In the genomic region with DNA sequence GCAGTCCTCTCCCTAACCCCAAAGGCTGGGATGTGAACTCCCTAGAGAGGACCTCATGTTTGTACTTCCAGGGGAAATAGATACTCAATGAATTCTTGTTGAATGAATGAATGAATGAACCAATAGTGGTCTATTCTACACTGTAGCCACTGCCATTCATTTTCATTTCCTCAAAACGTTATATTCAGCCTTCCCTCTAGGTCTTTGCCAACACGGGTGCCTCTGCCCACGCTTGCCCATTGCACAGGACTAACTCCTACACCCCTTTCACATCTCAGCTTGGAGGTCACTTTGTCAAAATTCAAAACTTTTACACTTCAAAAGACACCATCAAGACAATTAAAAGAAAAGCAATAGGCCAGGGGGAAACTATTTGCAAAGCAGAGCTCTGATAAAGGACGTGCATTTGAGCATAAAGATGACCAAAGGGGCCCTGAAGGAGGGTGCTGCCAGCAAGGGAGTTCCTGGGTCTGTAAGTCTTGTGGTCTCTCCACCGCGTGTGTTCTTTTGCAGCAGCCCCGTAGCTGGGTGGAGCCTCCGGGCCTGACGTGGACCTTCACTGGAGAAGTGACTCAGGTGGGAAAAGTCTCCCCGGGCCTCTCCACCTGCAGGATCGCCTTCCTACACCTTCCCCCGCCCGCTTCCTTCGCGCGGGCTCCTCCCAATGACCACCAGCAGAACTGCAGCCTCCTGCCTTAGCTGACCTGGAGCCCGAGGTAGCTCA, we compare ENCODE assay signal across 8 cellular contexts. TPM values are rescaled to one million over a fixed set of nuclear protein-coding genes. Genes with fewer than 3 reads are reported as not detected.
A peak's percentile ranks its signal among the peaks of the same experiment; 100 is the strongest.
DNase-seq lines count a peak whose midpoint lies in the region; ATAC-seq, FAIRE-seq and TF ChIP-seq lines count a peak whose summit lies in the region.

No MANE protein-coding gene starts in this region.

- FAIRE-seq in bronchial epithelial cell (lab: Jason Lieb, UNC) = no peak

- intact Hi-C loops in OCI-LY7 (cut with micrococcal nuclease; ENCODE audit: unreplicated experiment) (loop anchor here (1.0 kb wide), 1 partner anchor 61 kb away; no protein-coding TSS in a partner anchor), sciatic nerve (cut with DNase I) (no loop called here)

- H3K9me3 ChIP-seq in OCI-LY7 (ENCODE audit: low read length) = no peaks in the 10 kb centered on the region

- H4K20me1 ChIP-seq in OCI-LY7 (ENCODE audit: insufficient read depth, low read length) = no peaks in the 10 kb centered on the region

- TF ChIP-seq CTCF in C4-2B (conservative IDR thresholded peaks at IDR 0.05) (peak; percentile 91), OCI-LY7 (conservative IDR thresholded peaks at IDR 0.05; ENCODE audit: low read length) (peak; percentile 85), bronchial epithelial cell (IDR thresholded peaks at IDR 0.05; ENCODE audit: insufficient read depth, low read length, severe bottlenecking) (peak; percentile 94)

- peaks cover 2% of the 10 kb centered on the region for H3K27me3 ChIP-seq in bronchial epithelial cell (ENCODE audit: control insufficient read depth, insufficient read depth, low read length)

- H3K4me1 ChIP-seq in OCI-LY7 (ENCODE audit: insufficient read depth, low read length, poor library complexity, severe bottlenecking) = peaks cover 7% of the 10 kb centered on the region

- DNase-seq in HuH-7.5 (ENCODE audit: low spot score) = peak; percentile 69
- DNase-seq in OCI-LY7 (ENCODE audit: low spot score) = peak; percentile 67
- DNase-seq in bronchial epithelial cell (ENCODE audit: low read depth) = peak; percentile 64
- DNase-seq in mucosa of gallbladder (ENCODE audit: low spot score) = peak; percentile 14
- no peak for DNase-seq in sciatic nerve (ENCODE audit: low spot score)

- POLR2A ChIA-PET in OCI-LY7 (lab: Charles Lee) = interaction anchor here (0.6 to 2.0 kb wide), 5 partner anchors 20 to 357 kb away, joined by 3 to 5 read pairs (median 4); partner anchors contain the start of gene TMEM63C

- no peak overlapping the region for H2AFZ ChIP-seq in OCI-LY7 (ENCODE audit: low read length)

- H3K36me3 ChIP-seq in OCI-LY7 (ENCODE audit: insufficient read depth, low read length) (no peaks in the 10 kb centered on the region), bronchial epithelial cell (ENCODE audit: control insufficient read depth, insufficient read depth, low read length) (no peaks in the 10 kb centered on the region)

- H3K9me2 ChIP-seq in OCI-LY7 (ENCODE audit: insufficient read depth, low read length) = no peaks in the 10 kb centered on the region

- CTCF ChIA-PET in OCI-LY7 (lab: Charles Lee; ENCODE audit: unreplicated experiment) = interaction anchor here (0.6 to 1.7 kb wide), 5 partner anchors 10 to 362 kb away, joined by 3 to 6 read pairs (median 3); no protein-coding TSS in a partner anchor

- no peaks in the 10 kb centered on the region for H3K79me2 ChIP-seq in OCI-LY7 (ENCODE audit: insufficient read depth, low read depth, low read length)

- H3K4me2 ChIP-seq in OCI-LY7 (ENCODE audit: low read length) = peak overlapping the region; percentile 18; the same call in 1 of the 2 replicates

- BruUV-seq in OCI-LY7 (replicated peaks; lab: Mats Ljungman, UMichigan) = no TSS peak

- H3K4me3 ChIP-seq in OCI-LY7 (ENCODE audit: low read depth, low read length, poor library complexity, severe bottlenecking) (no peak overlapping the region), bronchial epithelial cell (ENCODE audit: low read depth, low read length) (no peak overlapping the region)

- H3K27ac ChIP-seq in C4-2B (no peak overlapping the region), OCI-LY7 (ENCODE audit: low read depth, low read length, poor library complexity, severe bottlenecking) (no peak overlapping the region)

- ATAC-seq in GM18907 (IDR thresholded peaks at IDR 0.05; ENCODE audit: unreplicated experiment) (peak; percentile 74), sciatic nerve (no peak), GM18858 (IDR thresholded peaks at IDR 0.05; ENCODE audit: unreplicated experiment) (no peak)

RNA-seq across cellular contexts. Expression of gene TMEM63C, which starts 31.5 kb away (rescaled TPM):
- total RNA-seq in OCI-LY7 (2014; rRNA removed; shearing (Covaris generic)) = 0.41 and 0.79 TPM in 2 replicates
- total RNA-seq in OCI-LY7 (2022) (4.7 and 6.6 TPM in 2 replicates), bronchial epithelial cell (0.79 and 4.5 TPM in 2 replicates), mucosa of gallbladder (1.4 TPM), sciatic nerve (not detected)

RNA-seq across cellular contexts. Expression of gene NGB, which starts 57.9 kb away (rescaled TPM):
- not detected in 2 replicates for total RNA-seq in OCI-LY7 (2014; rRNA removed; shearing (Covaris generic))
- not detected in 2 replicates for total RNA-seq in OCI-LY7 (2022)
- total RNA-seq in bronchial epithelial cell = 0.26 TPM in 1 of 2 replicates, not detected in the other
- not detected for total RNA-seq in mucosa of gallbladder
- total RNA-seq in sciatic nerve = not detected
